ENCODE assay signal across 11 cellular contexts in the genomic region with DNA sequence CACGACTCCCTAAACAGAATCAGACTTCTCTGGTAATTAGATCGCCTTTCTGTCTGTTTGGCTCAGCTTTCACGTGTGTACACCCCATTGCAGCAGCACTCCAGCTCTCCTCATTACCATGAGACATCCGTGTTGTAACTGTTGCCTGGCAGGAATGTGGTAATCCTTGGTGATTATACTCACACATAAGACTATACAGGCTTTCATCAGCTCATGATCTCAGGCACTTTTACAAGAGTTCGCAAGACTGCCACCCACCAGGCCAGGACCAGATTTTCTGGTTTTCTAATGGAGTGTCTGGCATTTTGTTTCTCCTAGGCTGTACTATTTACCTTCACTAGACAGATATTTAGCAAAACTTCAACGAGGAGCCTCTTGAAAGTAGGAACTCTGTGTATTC. TPM values are rescaled to one million over a fixed set of nuclear protein-coding genes. Genes with fewer than 3 reads are reported as not detected.
DNase-seq lines count a peak whose midpoint lies in the region.
"Had no signal": no experiment of that assay in that cellular context is flagged by ENCODE, and none has a peak within 500 bp of the region (broad histone marks: within the 10 kb centered on the region; RNA-seq: fewer than 3 reads in every experiment).

No MANE protein-coding gene starts in this region.

- no peak overlapping the region for H2BK12ac ChIP-seq in neuronal stem cell (ENCODE audit: low read length)

- WGBS in neuronal stem cell (ENCODE audit: extremely low coverage in 2 of 2, insufficient read length in 2 of 2, insufficient replicate concordance in 1 of 2), 2 donors = no CpG with 5 or more reads among the region's 6 CpGs

- DNase-seq in NCI-H2196 (lab: John Stamatoyannopoulos, UW; ENCODE audit: unreplicated experiment) = peak; percentile 36
- no peak for DNase-seq in NCI-H2196 treated with DMSO at 0.1 percent for 48 hours (lab: John Stamatoyannopoulos, UW; ENCODE audit: unreplicated experiment)
- peak; percentile 9 for DNase-seq in SK-N-DZ (ENCODE audit: low spot score)
- DNase-seq in iris pigment epithelial cell (ENCODE audit: low read depth) = peak; percentile 77
- DNase-seq in head of caudate nucleus = no peak
- DNase-seq in neuronal stem cell (ENCODE audit: low spot score) = no peak
- no peak for DNase-seq in stimulated activated CD4-positive, alpha-beta T cell treated with anti-CD3 and anti-CD28 coated beads, Interleukin-2, amount 100 ng/mL, for 24 hours
- DNase-seq: Kasumi-1; stimulated activated CD4-positive, alpha-beta T cell treated with anti-CD3 and anti-CD28 coated beads, Interleukin-1b, Interleukin-23, amount 100 ng/mL, for 48 hours had no signal

- H3K4me3 ChIP-seq in subcutaneous abdominal adipose tissue (ENCODE audit: low read depth in 1 of 5, low read length in 5 of 5) (no peak overlapping the region), neuronal stem cell (ENCODE audit: low read length in 2 of 2) (no peak overlapping the region)
- H3K4me3 ChIP-seq: thoracic aorta had no signal

- no peak overlapping the region for H3K14ac ChIP-seq in neuronal stem cell (ENCODE audit: low read length)

- no peak overlapping the region for H2BK5ac ChIP-seq in neuronal stem cell (ENCODE audit: low read length)

- no peak overlapping the region for H2AFZ ChIP-seq in neuronal stem cell (ENCODE audit: low read length)

- no peak overlapping the region for H2BK120ac ChIP-seq in neuronal stem cell (ENCODE audit: low read depth, low read length)

- H3K18ac ChIP-seq in neuronal stem cell (ENCODE audit: low read length) = no peak overlapping the region

- no peak overlapping the region for H3K4me2 ChIP-seq in neuronal stem cell (ENCODE audit: insufficient read depth, low read length, poor library complexity, severe bottlenecking)

- no peak overlapping the region for H2AK5ac ChIP-seq in neuronal stem cell (ENCODE audit: low read depth, low read length)

- H3K79me1 ChIP-seq in neuronal stem cell (ENCODE audit: low read depth, low read length) = no peaks in the 10 kb centered on the region

- H2BK15ac ChIP-seq in neuronal stem cell (ENCODE audit: low read length) = no peak overlapping the region

- intact Hi-C loops in head of caudate nucleus (cut with DNase I) = no loop called here

- H4K91ac ChIP-seq in neuronal stem cell (ENCODE audit: low read depth, low read length, poor library complexity) = no peak overlapping the region

- H3K27me3 ChIP-seq in subcutaneous abdominal adipose tissue (ENCODE audit: control insufficient read depth in 5 of 5, insufficient read depth in 4 of 5, low read length in 5 of 5) (no peaks in the 10 kb centered on the region), neuronal stem cell (ENCODE audit: control insufficient read depth in 3 of 3, insufficient read depth in 3 of 3, low read depth in 1 of 3, low read length in 3 of 3) (no peaks in the 10 kb centered on the region)

- H3K9ac ChIP-seq in subcutaneous abdominal adipose tissue (ENCODE audit: low read length in 5 of 5) (no peak overlapping the region), neuronal stem cell (ENCODE audit: low read depth, low read length, poor library complexity) (no peak overlapping the region)

- H3K36me3 ChIP-seq in subcutaneous abdominal adipose tissue (ENCODE audit: control insufficient read depth in 5 of 5, insufficient read depth in 5 of 5, low read length in 5 of 5) (peaks cover 0 to 9% (median 3%) of the 10 kb centered on the region in 5 donors), neuronal stem cell (replicated peaks in 1 of 2; ENCODE audit: control insufficient read depth in 2 of 2, insufficient read depth in 2 of 2, low read length in 2 of 2) (peaks cover 0 to 1% of the 10 kb centered on the region in 2 donors)

- no peak overlapping the region for H4K8ac ChIP-seq in neuronal stem cell (ENCODE audit: low read depth, low read length)

- H3K27ac ChIP-seq in subcutaneous abdominal adipose tissue (ENCODE audit: low read depth, low read length) (peak overlapping the region; percentile 13), neuronal stem cell (replicated peaks; ENCODE audit: low read length) (no peak overlapping the region)
- H3K27ac ChIP-seq: thoracic aorta had no signal

- H3K4me1 ChIP-seq in subcutaneous abdominal adipose tissue (ENCODE audit: control insufficient read depth in 5 of 5, insufficient read depth in 5 of 5, low read length in 5 of 5) (peaks cover 3 to 16% (median 6%) of the 10 kb centered on the region in 5 donors), neuronal stem cell (ENCODE audit: control insufficient read depth in 2 of 2, insufficient read depth in 1 of 2, low read depth in 1 of 2, low read length in 2 of 2) (no peaks in the 10 kb centered on the region)

- no peak overlapping the region for H3K23ac ChIP-seq in neuronal stem cell (ENCODE audit: low read depth, low read length, poor library complexity)

- H3K9me3 ChIP-seq in subcutaneous abdominal adipose tissue (ENCODE audit: control insufficient read depth in 5 of 5, low read length in 5 of 5) = no peaks in the 10 kb centered on the region
- no peaks in the 10 kb centered on the region for H3K9me3 ChIP-seq in neuronal stem cell (replicated peaks in 1 of 2; ENCODE audit: control insufficient read depth in 2 of 2, insufficient read depth in 1 of 2, low read depth in 1 of 2, low read length in 2 of 2)
- H3K9me3 ChIP-seq: thoracic aorta had no signal

- H3K4ac ChIP-seq in neuronal stem cell (ENCODE audit: low read length) = no peak overlapping the region

RNA-seq across cellular contexts. Expression of a gene that starts 50.2 kb away (rescaled TPM):
- 4.3 and 5.4 TPM in 2 replicates for polyA plus RNA-seq in SK-N-DZ (2014; cell fraction: cytosol; rRNA removed)
- polyA plus RNA-seq in SK-N-DZ (2014; cell fraction: nucleus; rRNA removed) = 8.6 and 9.7 TPM in 2 replicates
- polyA plus RNA-seq in neuronal stem cell (2013, experiment 1 of 2) = 8.4 TPM
- 8.4 TPM for polyA plus RNA-seq in neuronal stem cell (2013, experiment 2 of 2)

Comparison
In these comparisons a context has a peak if more than half of its experiments do, and no peak if none do; other contexts are left out.
1. DNase-seq: peak in NCI-H2196 (single experiment), SK-N-DZ (single experiment) and iris pigment epithelial cell (single experiment); none in NCI-H2196 treated with DMSO at 0.1 percent for 48 hours (single experiment), head of caudate nucleus (0 of 42), neuronal stem cell (single experiment) and stimulated activated CD4-positive, alpha-beta T cell treated with anti-CD3 and anti-CD28 coated beads, Interleukin-2, amount 100 ng/mL, for 24 hours (0 of 2).